24 cellular contexts compared by ENCODE assay signal in genomic region chr3:126666002-126666401, GRCh38. TPM values are rescaled to one million over a fixed set of nuclear protein-coding genes. Genes with fewer than 3 reads are reported as not detected.
"Had no signal": no experiment of that assay in that cellular context is flagged by ENCODE, and none has a peak within 500 bp of the region (broad histone marks: within the 10 kb centered on the region; RNA-seq: fewer than 3 reads in every experiment).

No MANE protein-coding gene starts in this region.

- DNase-seq: IMR-90, Karpas-422, KG1, NCI-H1092, NCI-H1105 treated with DMSO at 0.1 percent for 48 hours, NCI-H1417 treated with DMSO at 0.1 percent for 48 hours, NCI-H146, NCI-H1694 treated with DMSO at 0.1 percent for 48 hours, NCI-H1930, NCI-H2081, NCI-H2107, NCI-H2227 treated with DMSO at 0.1 percent for 48 hours, NCI-H524, NCI-H526 treated with DMSO at 0.1 percent for 48 hours, NCI-H774, PC-3, SHP77, SK-N-SH, SW 1271 had no signal

- ATAC-seq: HepG2, Panc1, PC-3 had no signal

- H3K27ac ChIP-seq: RWPE1 had no signal

- H3K4me3 ChIP-seq: MG63 had no signal

- H3K36me3 ChIP-seq: MG63 had no signal

- H3K9me3 ChIP-seq: SK-N-SH had no signal

RNA-seq across cellular contexts. Expression of gene TXNRD3, which starts 11.1 kb away (rescaled TPM):
- total RNA-seq: OCI-LY7 had no signal
